In the genomic region with DNA sequence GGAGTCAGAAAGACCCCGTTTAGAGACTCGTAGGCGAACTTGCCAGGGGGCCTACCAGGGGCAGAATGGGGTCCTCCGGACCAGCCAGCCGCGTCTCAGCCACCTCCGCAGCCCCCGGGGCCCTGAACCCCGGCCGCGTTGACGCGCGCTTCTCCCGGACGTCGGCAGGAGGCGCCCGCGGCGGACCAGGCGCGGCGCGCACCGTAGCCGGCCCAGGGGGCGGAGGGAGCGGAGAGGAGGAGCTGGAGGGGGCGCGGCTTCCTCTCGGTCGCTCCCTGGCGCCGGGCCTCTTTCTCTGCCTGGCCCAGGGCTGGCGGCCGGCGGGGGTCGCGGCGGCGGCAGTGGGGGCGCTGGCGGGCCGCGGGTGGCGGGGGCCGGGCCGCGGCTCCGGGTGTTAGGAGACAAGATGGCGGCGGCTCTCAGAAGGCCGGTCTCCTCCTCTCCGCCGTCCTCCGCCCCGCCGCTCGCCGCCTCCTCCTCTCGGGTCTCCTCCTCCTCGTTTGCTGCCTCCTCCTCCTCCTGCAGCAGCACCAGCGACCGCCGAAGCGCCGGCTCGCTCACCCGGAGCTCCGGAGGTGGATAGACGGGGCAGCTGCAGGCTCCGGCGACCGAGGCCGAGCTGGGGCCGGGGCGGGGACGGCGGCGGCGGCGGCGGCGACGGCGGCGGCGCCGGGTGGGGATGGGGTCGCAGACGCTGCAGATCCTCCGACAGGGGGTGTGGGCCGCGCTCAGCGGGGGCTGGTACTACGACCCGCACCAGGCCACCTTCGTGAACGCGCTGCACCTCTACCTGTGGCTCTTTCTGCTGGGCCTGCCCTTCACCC, we compare ENCODE assay signal across 8 cellular contexts. TPM values are rescaled to one million over a fixed set of nuclear protein-coding genes. Genes with fewer than 3 reads are reported as not detected.
A peak's percentile ranks its signal among the peaks of the same experiment; 100 is the strongest.
DNase-seq lines count a peak whose midpoint lies in the region; ATAC-seq and TF ChIP-seq lines count a peak whose summit lies in the region.

A gene (plus strand): TSS at position 288 of the 824 bp plus-strand sequence. CDS start 392 bp downstream, at position 680.

- H3K4me3 ChIP-seq in kidney epithelial cell (ENCODE audit: low read depth, low read length): peak within 1 kb of the TSS; percentile 96

- H3K36me3 ChIP-seq in kidney epithelial cell (ENCODE audit: control insufficient read depth, insufficient read depth, low read length): no peaks in the 10 kb centered on the region

- DNase-seq in AG08396 (ENCODE audit: low spot score) (peak; percentile 94), NCI-H446 (lab: John Stamatoyannopoulos, UW) (peak; percentile 38 to 86), cerebellar cortex (ENCODE audit: low spot score) (peak; percentile 76), kidney epithelial cell (ENCODE audit: low read depth) (peak; percentile 28)
- DNase-seq in activated CD4-positive, CD25-positive, alpha-beta regulatory T cell treated with anti-CD3 and anti-CD28 coated beads, Interleukin-2, amount 50 U/mL, for 72 hours: peak; percentile 92
- peak; percentile 84 to 86 for DNase-seq in stimulated activated CD4-positive, alpha-beta T cell treated with anti-CD3 and anti-CD28 coated beads, Interleukin-15, amount 100 ng/mL, for 48 hours (ENCODE audit: low read depth in 2 of 2)

- TF ChIP-seq CTCF in kidney epithelial cell (IDR thresholded peaks at IDR 0.05; ENCODE audit: insufficient read depth, low read length, poor library complexity, severe bottlenecking): peak; percentile 43

- peak; percentile 81 for ATAC-seq in GM18909 (IDR thresholded peaks at IDR 0.05; ENCODE audit: poor library complexity, unreplicated experiment)
- ATAC-seq in HG03159 (IDR thresholded peaks at IDR 0.05; ENCODE audit: unreplicated experiment): peak; percentile 73

- H3K27me3 ChIP-seq in kidney epithelial cell (ENCODE audit: control insufficient read depth, insufficient read depth, low read length): no peaks in the 10 kb centered on the region

RNA-seq across cellular contexts. Expression of the gene that starts here (rescaled TPM):
- 26.9 and 30.1 TPM in 2 replicates for total RNA-seq in kidney epithelial cell

Comparison
In these comparisons a context has a peak if more than half of its experiments do, and no peak if none do; other contexts are left out.
1. Peak in every context shown above with its lines: DNase-seq, ATAC-seq and H3K4me3 ChIP-seq.
2. DNase-seq: peak in every context shown above with its lines; median percentile 94 in AG08396; 92 in activated CD4-positive, CD25-positive, alpha-beta regulatory T cell treated with anti-CD3 and anti-CD28 coated beads, Interleukin-2, amount 50 U/mL, for 72 hours; 85 in stimulated activated CD4-positive, alpha-beta T cell treated with anti-CD3 and anti-CD28 coated beads, Interleukin-15, amount 100 ng/mL, for 48 hours; 76 in cerebellar cortex; 62 in NCI-H446; 28 in kidney epithelial cell.